Comparison of ENCODE assay signal across 18 cellular contexts in genomic region chr7:41879424-41879823, GRCh38.
DNase-seq lines count a peak whose midpoint lies in the region; ATAC-seq and TF ChIP-seq lines count a peak whose summit lies in the region.
"Had no signal": no experiment of that assay in that cellular context is flagged by ENCODE, and none has a peak within 500 bp of the region (broad histone marks: within the 10 kb centered on the region; RNA-seq: fewer than 3 reads in every experiment).

No MANE protein-coding gene starts in this region.

- ATAC-seq in T-helper 17 cell = no peak
- no peak for ATAC-seq in HG03521 (IDR thresholded peaks at IDR 0.05; ENCODE audit: unreplicated experiment)
- ATAC-seq: HCT116 had no signal

- H3K4me3 ChIP-seq in GM23248 = no peak overlapping the region
- no peak overlapping the region for H3K4me3 ChIP-seq in fibroblast of pulmonary artery (replicated peaks; ENCODE audit: low read depth, low read length)
- no peak overlapping the region for H3K4me3 ChIP-seq in PC-9
- H3K4me3 ChIP-seq: uterus had no signal

- H3K27me3 Mint-ChIP-seq in T-helper 17 cell (peaks cover 19% of the 10 kb centered on the region), osteocyte (ENCODE audit: unreplicated experiment) (no peaks in the 10 kb centered on the region)
- H3K27me3 Mint-ChIP-seq: CD4-positive, CD25-positive, alpha-beta regulatory T cell had no signal

- no peaks in the 10 kb centered on the region for H3K9me3 Mint-ChIP-seq in osteocyte (ENCODE audit: unreplicated experiment)

- 95 to 96% methylated on average over 5 of the region's 5 CpGs for WGBS in GM23248 (ENCODE audit: low coverage in 1 of 2, low lambda C conversion rate in 2 of 2, missing lambda C conversion rate in 2 of 2), 2 experiments

- H3K36me3 ChIP-seq in GM23248 (ENCODE audit: low read depth) = no peaks in the 10 kb centered on the region
- no peaks in the 10 kb centered on the region for H3K36me3 ChIP-seq in PC-9 (ENCODE audit: low read depth)
- H3K36me3 ChIP-seq: neutrophil, uterus had no signal

- TF ChIP-seq CTCF in fibroblast of pulmonary artery (IDR thresholded peaks at IDR 0.05; ENCODE audit: low read length, missing control alignments) (no peak), osteocyte (IDR thresholded peaks at IDR 0.05) (no peak), PC-9 (conservative IDR thresholded peaks at IDR 0.05) (no peak)

- H3K27ac Mint-ChIP-seq in T-helper 17 cell (peak overlapping the region; percentile 1), osteocyte (ENCODE audit: unreplicated experiment) (peak overlapping the region; percentile 39)

- H2AFZ ChIP-seq in GM23248 = peak overlapping the region; percentile 42; the same call in 1 of the 2 replicates
- no peak overlapping the region for H2AFZ ChIP-seq in PC-9

- H3K9me3 ChIP-seq in GM23248 (ENCODE audit: low read depth) = no peaks in the 10 kb centered on the region
- no peaks in the 10 kb centered on the region for H3K9me3 ChIP-seq in T-helper 17 cell (ENCODE audit: control insufficient read depth, low read length, poor library complexity, severe bottlenecking)
- H3K9me3 ChIP-seq in PC-9 (ENCODE audit: insufficient read depth, low read depth) = no peaks in the 10 kb centered on the region
- H3K9me3 ChIP-seq: neutrophil, uterus had no signal

- in situ Hi-C loops in GM23248 (cut with MboI) = no loop called here

- H3K9ac ChIP-seq in GM23248 = 0 out of 2 replicates have a peak overlapping the region, but pooled peaks have one; percentile 6

- no peak overlapping the region for H3K4me3 Mint-ChIP-seq in T-helper 17 cell
- no peak overlapping the region for H3K4me3 Mint-ChIP-seq in osteocyte (ENCODE audit: unreplicated experiment)
- H3K4me3 Mint-ChIP-seq: activated CD4-positive, alpha-beta T cell treated with anti-CD3 and anti-CD28 coated beads, Interleukin-2, amount 10 ng/mL, durations not matched to agents 7 days and 5 days; CD4-positive, CD25-positive, alpha-beta regulatory T cell had no signal

- H3K27ac ChIP-seq in GM23248 (peak overlapping the region; percentile 64), PC-9 (no peak overlapping the region)
- H3K27ac ChIP-seq: neutrophil, uterus, VCaP had no signal

- H3K4me2 ChIP-seq in GM23248 (ENCODE audit: unreplicated experiment) (no peak overlapping the region), PC-9 (no peak overlapping the region)

- H3K9me2 ChIP-seq in GM23248 (ENCODE audit: insufficient read depth) (no peaks in the 10 kb centered on the region), PC-9 (ENCODE audit: insufficient read depth) (no peaks in the 10 kb centered on the region)

- H3K27me3 ChIP-seq in GM23248 (replicated peaks; ENCODE audit: insufficient read depth) (no peaks in the 10 kb centered on the region), PC-9 (ENCODE audit: insufficient read depth, low read depth) (0 out of 2 replicates have a peak, but pooled peaks cover 4% of the 10 kb centered on the region)
- H3K27me3 ChIP-seq: neutrophil, uterus had no signal

- POLR2A ChIA-PET in PC-9 (lab: Charles Lee; ENCODE audit: unreplicated experiment) = no interaction called here

- intact Hi-C loops in PC-9 (cut with micrococcal nuclease; ENCODE audit: unreplicated experiment) = no loop called here

- CTCF ChIA-PET in PC-9 (lab: Charles Lee) = no interaction called here

- peaks cover 13% of the 10 kb centered on the region for H3K4me1 Mint-ChIP-seq in T-helper 17 cell
- H3K4me1 Mint-ChIP-seq in osteocyte (ENCODE audit: unreplicated experiment) = peaks cover 56% of the 10 kb centered on the region

- H4K20me1 ChIP-seq in GM23248 (ENCODE audit: insufficient read depth) = no peaks in the 10 kb centered on the region
- H4K20me1 ChIP-seq in PC-9 (ENCODE audit: insufficient read depth) = no peaks in the 10 kb centered on the region

- BruUV-seq in PC-9 (replicated peaks; lab: Mats Ljungman, UMichigan) = no TSS peak

- H3K36me3 Mint-ChIP-seq in T-helper 17 cell (ENCODE audit: low read depth) = no peaks in the 10 kb centered on the region
- H3K36me3 Mint-ChIP-seq in osteocyte (ENCODE audit: unreplicated experiment) = no peaks in the 10 kb centered on the region
- H3K36me3 Mint-ChIP-seq: CD4-positive, CD25-positive, alpha-beta regulatory T cell had no signal

- DNase-seq in GM23248 = no peak
- no peak for DNase-seq in T-helper 17 cell
- peak; percentile 28 for DNase-seq in fibroblast of pulmonary artery (ENCODE audit: low read depth)
- DNase-seq in osteocyte (ENCODE audit: extremely low spot score, unreplicated experiment) = no peak
- DNase-seq in H4 (ENCODE audit: low spot score) = no peak
- no peak for DNase-seq in PC-9
- DNase-seq: activated CD4-positive, alpha-beta T cell treated with anti-CD3 and anti-CD28 coated beads, Interleukin-2, amount 10 ng/mL, durations not matched to agents 7 days and 5 days; activated gamma-delta T cell; CD4-positive, CD25-positive, alpha-beta regulatory T cell; dermis blood vessel endothelial cell; NCI-H1092 treated with DMSO at 0.1 percent for 48 hours; NCI-H1930; NCI-H2227 treated with DMSO at 0.1 percent for 48 hours; uterus had no signal

- H3K79me2 ChIP-seq in GM23248 (ENCODE audit: insufficient read depth) (no peaks in the 10 kb centered on the region), PC-9 (ENCODE audit: low read depth) (no peaks in the 10 kb centered on the region)

- H3K4me1 ChIP-seq in GM23248 (ENCODE audit: insufficient read depth) = peaks cover 31% of the 10 kb centered on the region
- H3K4me1 ChIP-seq in PC-9 (replicated peaks; ENCODE audit: insufficient read depth) = no peaks in the 10 kb centered on the region
- H3K4me1 ChIP-seq: uterus had no signal

- H3F3A ChIP-seq in GM23248 (ENCODE audit: insufficient read depth) (peaks cover 28% of the 10 kb centered on the region), PC-9 (ENCODE audit: insufficient read depth, low read depth) (no peaks in the 10 kb centered on the region)
